ENCODE assay signal across 9 cellular contexts in genomic region chr18:8426401-8426800, GRCh38.
DNase-seq lines count a peak whose midpoint lies in the region; ATAC-seq, FAIRE-seq and TF ChIP-seq lines count a peak whose summit lies in the region.
"Had no signal": no experiment of that assay in that cellular context is flagged by ENCODE, and none has a peak within 500 bp of the region (broad histone marks: within the 10 kb centered on the region; RNA-seq: fewer than 3 reads in every experiment).

No MANE protein-coding gene starts in this region.

- H3K9ac ChIP-seq in OCI-LY1 (ENCODE audit: low read length), result no peak overlapping the region

- no peak overlapping the region for H2AFZ ChIP-seq in OCI-LY1 (ENCODE audit: low read length)

- no peaks in the 10 kb centered on the region for H3K9me2 ChIP-seq in OCI-LY1 (ENCODE audit: low read depth, low read length)

- no peaks in the 10 kb centered on the region for H3F3A ChIP-seq in OCI-LY1 (ENCODE audit: insufficient read depth, low read length)

- CTCF ChIA-PET in activated naive CD4-positive, alpha-beta T cell treated with anti-CD3 and anti-CD28 coated beads for 36 hours (lab: Charles Lee), result interaction anchor here (0.5 kb wide), 2 partner anchors 116 to 550 kb away, joined by 3 to 5 read pairs; no protein-coding TSS in a partner anchor

- H3K4me2 ChIP-seq in OCI-LY1 (ENCODE audit: low read length), result no peak overlapping the region

- H4K20me1 ChIP-seq in OCI-LY1 (ENCODE audit: insufficient read depth, low read length), result no peaks in the 10 kb centered on the region

- intact Hi-C loops in activated naive CD4-positive, alpha-beta T cell treated with anti-CD3 and anti-CD28 coated beads for 36 hours (cut with micrococcal nuclease), result no loop called here
- intact Hi-C loops in left ventricle myocardium superior (cut with micrococcal nuclease), result no loop called here

- no peak for FAIRE-seq in HTR-8/SVneo (lab: Jason Lieb, UNC)

- no peaks in the 10 kb centered on the region for H3K36me3 ChIP-seq in OCI-LY1 (ENCODE audit: insufficient read depth, low read length)

- no peaks in the 10 kb centered on the region for H3K79me2 ChIP-seq in OCI-LY1 (ENCODE audit: insufficient read depth, low read length)

- TF ChIP-seq CTCF in OCI-LY1 (IDR thresholded peaks at IDR 0.05; ENCODE audit: low read length) (peak; percentile 82), fibroblast of mammary gland (conservative IDR thresholded peaks at IDR 0.05; ENCODE audit: control insufficient read depth, insufficient read depth, low read depth, low read length) (peak; percentile 7), type B pancreatic cell (conservative IDR thresholded peaks at IDR 0.05) (peak; percentile 63)

- no peak overlapping the region for H3K27ac Mint-ChIP-seq in activated naive CD4-positive, alpha-beta T cell treated with anti-CD3 and anti-CD28 coated beads for 36 hours
- no peak overlapping the region for H3K27ac Mint-ChIP-seq in type B pancreatic cell

- H3K36me3 Mint-ChIP-seq in activated naive CD4-positive, alpha-beta T cell treated with anti-CD3 and anti-CD28 coated beads for 36 hours (ENCODE audit: low read depth), result no peaks in the 10 kb centered on the region
- no peaks in the 10 kb centered on the region for H3K36me3 Mint-ChIP-seq in type B pancreatic cell

- H3K4me3 ChIP-seq in OCI-LY1 (ENCODE audit: low read depth, low read length, poor library complexity, severe bottlenecking), result no peak overlapping the region
- no peak overlapping the region for H3K4me3 ChIP-seq in fibroblast of mammary gland (ENCODE audit: control insufficient read depth, low read depth, low read length)

- H3K4me1 Mint-ChIP-seq in activated naive CD4-positive, alpha-beta T cell treated with anti-CD3 and anti-CD28 coated beads for 36 hours (ENCODE audit: low read depth), result no peaks in the 10 kb centered on the region
- peaks cover 7% of the 10 kb centered on the region for H3K4me1 Mint-ChIP-seq in type B pancreatic cell (ENCODE audit: unreplicated experiment)

- H3K27ac ChIP-seq in OCI-LY1 (ENCODE audit: low read depth, low read length, poor library complexity, severe bottlenecking), result no peak overlapping the region

- no peaks in the 10 kb centered on the region for H3K27me3 Mint-ChIP-seq in activated naive CD4-positive, alpha-beta T cell treated with anti-CD3 and anti-CD28 coated beads for 36 hours (ENCODE audit: low read depth)
- H3K27me3 Mint-ChIP-seq in type B pancreatic cell, result no peaks in the 10 kb centered on the region

- H3K4me1 ChIP-seq in OCI-LY1 (ENCODE audit: insufficient read depth, low read length, severe bottlenecking), result no peaks in the 10 kb centered on the region

- DNase-seq in activated naive CD4-positive, alpha-beta T cell treated with anti-CD3 and anti-CD28 coated beads for 36 hours, result peak; percentile 10
- DNase-seq in activated naive CD4-positive, alpha-beta T cell treated with Interleukin-2 at 50 U/mL for 16 hours, result no peak
- DNase-seq in fibroblast of mammary gland (ENCODE audit: low read depth), result no peak
- DNase-seq in type B pancreatic cell (ENCODE audit: extremely low spot score, unreplicated experiment), result no peak
- no peak for DNase-seq in HTR-8/SVneo (ENCODE audit: insufficient read length, low spot score)
- no peak for DNase-seq in left ventricle myocardium superior
- DNase-seq: NCI-H1105 had no signal

- no peaks in the 10 kb centered on the region for H3K9me3 ChIP-seq in OCI-LY1 (ENCODE audit: low read length)

- no peak for ATAC-seq in HG02798 (IDR thresholded peaks at IDR 0.05; ENCODE audit: poor library complexity, unreplicated experiment)
- no peak for ATAC-seq in left ventricle myocardium superior

- H3K27me3 ChIP-seq in OCI-LY1 (ENCODE audit: insufficient read depth, low read length), result no peaks in the 10 kb centered on the region; the same call in 1 of the 2 replicates

- no peak overlapping the region for H3K4me3 Mint-ChIP-seq in activated naive CD4-positive, alpha-beta T cell treated with anti-CD3 and anti-CD28 coated beads for 36 hours
- no peak overlapping the region for H3K4me3 Mint-ChIP-seq in type B pancreatic cell

- H3K9me3 Mint-ChIP-seq in activated naive CD4-positive, alpha-beta T cell treated with anti-CD3 and anti-CD28 coated beads for 36 hours, result no peaks in the 10 kb centered on the region
- peaks cover 3% of the 10 kb centered on the region for H3K9me3 Mint-ChIP-seq in type B pancreatic cell

Comparison
In these comparisons a context has a peak if more than half of its experiments do, and no peak if none do; other contexts are left out.
1. CTCF ChIP-seq: peak in every context shown above with its lines; median percentile 82 in OCI-LY1; 63 in type B pancreatic cell; 7 in fibroblast of mammary gland.